17 cellular contexts compared by ENCODE assay signal in the genomic region with DNA sequence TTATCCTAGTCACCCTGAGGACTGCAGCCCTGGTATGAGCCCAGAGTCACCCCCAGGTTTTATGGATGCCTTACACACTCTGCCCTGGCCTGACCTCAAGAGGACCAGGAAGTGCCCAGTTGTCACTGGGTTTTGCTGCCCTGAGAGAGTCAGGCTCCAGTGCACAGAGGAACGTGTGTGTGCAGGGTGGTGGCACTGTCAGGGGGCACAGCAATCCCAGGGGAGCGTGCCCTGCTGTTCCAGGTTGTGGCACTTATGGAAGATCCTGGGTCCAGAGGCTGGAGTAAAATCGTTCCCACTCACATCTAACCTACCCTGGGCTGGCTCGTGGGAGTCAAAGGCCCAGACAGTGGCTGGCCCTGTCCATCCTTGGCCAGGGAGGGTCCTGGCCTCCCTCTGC. TPM values are rescaled to one million over a fixed set of nuclear protein-coding genes. Genes with fewer than 3 reads are reported as not detected.
"Had no signal": no experiment of that assay in that cellular context is flagged by ENCODE, and none has a peak within 500 bp of the region (broad histone marks: within the 10 kb centered on the region; RNA-seq: fewer than 3 reads in every experiment).

No MANE protein-coding gene starts in this region.

- ATAC-seq: foreskin keratinocyte; lower lobe of right lung; natural killer cell treated with Interleukin-12 subunit alpha and Interleukin-12 subunit beta and Interleukin-15 and Interleukin-18, amount 100 ng/mL, for 72 hours; sciatic nerve; stimulated activated naive B cell treated with anti-CD40 and anti-IgM and Interleukin-4, amounts not matched to agents 10 μg/mL and 1 μg/mL and 100 μg/mL, for 72 hours had no signal

- H3K4me3 Mint-ChIP-seq: natural killer cell treated with Interleukin-12 subunit alpha and Interleukin-12 subunit beta and Interleukin-15 and Interleukin-18, amount 100 ng/mL, for 72 hours; stimulated activated naive B cell treated with anti-CD40 and anti-IgM and Interleukin-4, amounts not matched to agents 10 μg/mL and 1 μg/mL and 100 μg/mL, for 72 hours had no signal

- H3K36me3 ChIP-seq: lower lobe of right lung, tibial artery, vagina, WERI-Rb-1 had no signal

- DNase-seq: activated CD4-positive, alpha-beta T cell treated with anti-CD3 and anti-CD28 coated beads, Interleukin-2, amount 50 U/mL, for 4 hours; activated gamma-delta T cell treated with Interleukin-2 at 50 U/mL for 16 hours; amniotic stem cell; dorsolateral prefrontal cortex; foreskin keratinocyte; lower lobe of right lung; nucleus accumbens; stimulated activated naive B cell treated with anti-CD40 and anti-IgM and Interleukin-4, amounts not matched to agents 10 μg/mL and 1 μg/mL and 100 μg/mL, for 72 hours; tibial artery; WERI-Rb-1 had no signal

- H3K9me3 Mint-ChIP-seq: activated naive CD4-positive, alpha-beta T cell treated with anti-CD3 and anti-CD28 coated beads, Interleukin-2, amount 50 U/mL, for 72 hours; natural killer cell treated with Interleukin-12 subunit alpha and Interleukin-12 subunit beta and Interleukin-15 and Interleukin-18, amount 100 ng/mL, for 72 hours; stimulated activated naive B cell treated with anti-CD40 and anti-IgM and Interleukin-4, amounts not matched to agents 10 μg/mL and 1 μg/mL and 100 μg/mL, for 72 hours had no signal

- H3K27ac ChIP-seq: dorsolateral prefrontal cortex, foreskin keratinocyte, lower lobe of right lung, tibial artery, vagina, WERI-Rb-1 had no signal

- H3K36me3 Mint-ChIP-seq: activated naive CD4-positive, alpha-beta T cell treated with anti-CD3 and anti-CD28 coated beads, Interleukin-2, amount 50 U/mL, for 72 hours; natural killer cell treated with Interleukin-12 subunit alpha and Interleukin-12 subunit beta and Interleukin-15 and Interleukin-18, amount 100 ng/mL, for 72 hours; stimulated activated naive B cell treated with anti-CD40 and anti-IgM and Interleukin-4, amounts not matched to agents 10 μg/mL and 1 μg/mL and 100 μg/mL, for 72 hours had no signal

- H3K9me3 ChIP-seq: lower lobe of right lung, tibial artery, vagina had no signal

- H3K27me3 Mint-ChIP-seq: natural killer cell treated with Interleukin-12 subunit alpha and Interleukin-12 subunit beta and Interleukin-15 and Interleukin-18, amount 100 ng/mL, for 72 hours had no signal

- H3K27me3 ChIP-seq: hepatocyte, vagina had no signal

- H3K79me2 ChIP-seq: hepatocyte had no signal

- H3K4me3 ChIP-seq: dorsolateral prefrontal cortex, hepatocyte, lower lobe of right lung, tibial artery, vagina had no signal

- H3K4me1 ChIP-seq: foreskin keratinocyte, lower lobe of right lung, tibial artery, vagina had no signal

- H3K27ac Mint-ChIP-seq: activated naive CD4-positive, alpha-beta T cell treated with anti-CD3 and anti-CD28 coated beads, Interleukin-2, amount 50 U/mL, for 72 hours; natural killer cell treated with Interleukin-12 subunit alpha and Interleukin-12 subunit beta and Interleukin-15 and Interleukin-18, amount 100 ng/mL, for 72 hours had no signal

- H2AFZ ChIP-seq: hepatocyte had no signal

RNA-seq across cellular contexts. Expression of a gene that starts 7.6 kb away (rescaled TPM):
- total RNA-seq: activated naive CD4-positive, alpha-beta T cell treated with anti-CD3 and anti-CD28 coated beads, Interleukin-2, amount 50 U/mL, for 72 hours; fibroblast of lung; foreskin keratinocyte; hepatocyte; T-helper 2 cell treated with Interferon-gamma antibody and Interleukin-4, amounts not matched to agents 100 ng/mL and 5 ng/mL, for 36 hours; vagina had no signal
- polyA plus RNA-seq: fibroblast of lung, foreskin keratinocyte, hepatocyte had no signal

RNA-seq across cellular contexts. Expression of a gene that starts 17.2 kb away (rescaled TPM):
- total RNA-seq: vagina had no signal

RNA-seq across cellular contexts. Expression of a gene that starts 55.9 kb away (rescaled TPM):
- total RNA-seq: foreskin keratinocyte had no signal
